Comparison of ENCODE assay signal across 9 cellular contexts in the genomic region with DNA sequence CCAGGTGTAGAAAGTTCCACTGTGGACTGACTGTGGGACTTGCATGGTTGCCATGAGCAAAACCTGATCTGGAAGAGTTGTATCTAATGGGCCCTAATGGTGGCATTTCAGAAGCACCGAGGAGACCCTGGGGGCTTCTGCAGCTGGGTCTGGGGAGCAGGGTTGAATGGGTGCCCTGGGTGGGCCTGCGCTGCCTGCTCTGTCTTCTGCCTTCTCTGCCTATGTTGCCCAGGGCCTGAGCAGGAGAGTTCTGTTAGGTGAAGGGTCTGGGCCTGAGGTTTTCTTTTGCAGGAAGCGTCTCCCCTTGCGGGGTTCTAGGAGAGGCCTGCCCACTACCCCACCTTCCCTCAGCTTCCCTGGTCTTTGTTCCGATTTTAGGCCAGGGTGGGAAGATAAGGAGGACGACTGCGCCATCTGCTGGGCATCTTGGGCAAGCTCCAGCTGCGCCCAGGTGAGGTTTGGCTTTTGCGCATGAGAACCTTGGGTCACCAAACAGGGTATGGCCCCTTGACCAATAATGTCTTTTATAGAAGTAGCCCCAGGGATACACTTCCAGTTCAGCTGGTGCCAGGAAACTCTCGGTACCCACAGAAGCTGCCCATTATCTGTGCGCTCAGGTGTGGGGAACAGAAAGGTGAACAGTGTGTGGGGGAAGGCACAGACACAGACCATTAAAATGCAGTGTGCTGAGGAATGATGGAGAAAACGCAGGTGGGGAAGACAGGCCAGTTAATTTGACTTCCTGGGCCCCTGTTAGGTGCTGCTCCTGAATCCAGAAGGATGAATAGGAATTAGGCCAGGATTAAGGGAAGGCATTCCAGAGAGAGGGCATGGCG. TPM values are rescaled to one million over a fixed set of nuclear protein-coding genes. Genes with fewer than 3 reads are reported as not detected.
A peak's percentile ranks its signal among the peaks of the same experiment; 100 is the strongest.
DNase-seq lines count a peak whose midpoint lies in the region; ATAC-seq, FAIRE-seq and TF ChIP-seq lines count a peak whose summit lies in the region.
"Had no signal": no experiment of that assay in that cellular context is flagged by ENCODE, and none has a peak within 500 bp of the region (broad histone marks: within the 10 kb centered on the region; RNA-seq: fewer than 3 reads in every experiment).

No MANE protein-coding gene starts in this region.

- intact Hi-C loops in left ventricle myocardium superior (cut with micrococcal nuclease): loop anchor here (10.0 kb wide), 1 partner anchor 651 kb away; a partner anchor contains a TSS
- intact Hi-C loops in spleen (cut with DNase I; ENCODE audit: low total_unique reads): loop anchor here (5.0 to 10.0 kb wide), 2 partner anchors 654 to 781 kb away; no protein-coding TSS in a partner anchor

- no peaks in the 10 kb centered on the region for H3K4me1 Mint-ChIP-seq in activated naive CD8-positive, alpha-beta T cell treated with anti-CD3 and anti-CD28 coated beads for 36 hours

- no peak for TF ChIP-seq EP300 in SK-N-SH (IDR thresholded peaks at IDR 0.05; ENCODE audit: borderline replicate concordance in 1 of 2, low read depth in 1 of 2, low read length in 1 of 2)

- TF ChIP-seq RAD21 in SK-N-SH (IDR thresholded peaks at IDR 0.05; ENCODE audit: low read length): peak; percentile 91

- H3K27me3 ChIP-seq in SK-N-SH (ENCODE audit: insufficient read depth) (no peaks in the 10 kb centered on the region), spleen (replicated peaks in 1 of 7) (peaks cover 0 to 4% (median 0%) of the 10 kb centered on the region in 7 donors)

- H3K27ac ChIP-seq in SK-N-SH (ENCODE audit: low read depth in 2 of 2, low read length in 1 of 2): no peak overlapping the region
- H3K27ac ChIP-seq in spleen: no peak overlapping the region

- H3K9me3 Mint-ChIP-seq in activated naive CD8-positive, alpha-beta T cell treated with anti-CD3 and anti-CD28 coated beads for 36 hours: no peaks in the 10 kb centered on the region

- no peak for FAIRE-seq in D721Med (lab: Jason Lieb, UNC)
- FAIRE-seq: TTC549 had no signal

- H3K9ac ChIP-seq in SK-N-SH: no peak overlapping the region

- 14% methylated on average over 11 of the region's 13 CpGs for WGBS in SK-N-SH (ENCODE audit: low lambda C conversion rate)
- 30 to 35% (median 33%) methylated on average over 13 of the region's 13 CpGs for WGBS in spleen, 5 donors

- DNase-seq in D721Med (ENCODE audit: insufficient read length, low spot score) (peak; percentile 46), Kasumi-1 (lab: John Stamatoyannopoulos, UW) (peak; percentile 41 to 43), SK-N-SH (peak; percentile 81), left ventricle myocardium superior (peak; percentile 68), spleen (peak; percentile 85)
- DNase-seq in activated naive CD8-positive, alpha-beta T cell treated with anti-CD3 and anti-CD28 coated beads for 36 hours: peak; percentile 35

- H3K9me2 ChIP-seq in SK-N-SH: no peaks in the 10 kb centered on the region

- H3K36me3 Mint-ChIP-seq in activated naive CD8-positive, alpha-beta T cell treated with anti-CD3 and anti-CD28 coated beads for 36 hours: peaks cover 2% of the 10 kb centered on the region

- POLR2A ChIA-PET in SK-N-SH (lab: Yijun Ruan, JAX): interaction anchor here (1.0 kb wide), 1 partner anchor 651 kb away, joined by 3 read pairs; no protein-coding TSS in a partner anchor

- H3K4me3 ChIP-seq in SK-N-SH (ENCODE audit: low read depth in 2 of 2, low read length in 1 of 2): no peak overlapping the region; a peak in 1 of 4 replicates
- no peak overlapping the region for H3K4me3 ChIP-seq in spleen

- H3K27me3 Mint-ChIP-seq in activated naive CD8-positive, alpha-beta T cell treated with anti-CD3 and anti-CD28 coated beads for 36 hours: no peaks in the 10 kb centered on the region

- H4K20me1 ChIP-seq in SK-N-SH (ENCODE audit: insufficient read depth): no peaks in the 10 kb centered on the region

- no peak overlapping the region for H3K4me3 Mint-ChIP-seq in activated naive CD8-positive, alpha-beta T cell treated with anti-CD3 and anti-CD28 coated beads for 36 hours

- no peaks in the 10 kb centered on the region for H3F3A ChIP-seq in SK-N-SH (replicated peaks; ENCODE audit: insufficient read depth)

- no peak overlapping the region for H2AFZ ChIP-seq in SK-N-SH (ENCODE audit: low read depth)

- TF ChIP-seq POLR2A in spleen (IDR thresholded peaks at IDR 0.05): no peak

- peaks cover 0 to 6% of the 10 kb centered on the region in 2 experiments; a peak in 1 of 4 replicates for H3K4me1 ChIP-seq in SK-N-SH (ENCODE audit: control insufficient read depth in 1 of 2, insufficient read depth in 2 of 2, low read depth in 1 of 2, low read length in 1 of 2)
- H3K4me1 ChIP-seq in spleen: peaks cover 0 to 6% (median 2%) of the 10 kb centered on the region in 6 donors

- H3K9me3 ChIP-seq in SK-N-SH (no peaks in the 10 kb centered on the region), spleen (no peaks in the 10 kb centered on the region)

- H3K36me3 ChIP-seq in SK-N-SH (replicated peaks in 1 of 2; ENCODE audit: control insufficient read depth in 1 of 2, insufficient read depth in 2 of 2, low read length in 1 of 2): peaks cover 4% of the 10 kb centered on the region in 2 experiments
- peaks cover 0 to 17% (median 3%) of the 10 kb centered on the region in 6 donors for H3K36me3 ChIP-seq in spleen

- H3K79me2 ChIP-seq in SK-N-SH (ENCODE audit: insufficient read depth): no peaks in the 10 kb centered on the region

- CTCF ChIA-PET in SK-N-SH (lab: Yijun Ruan, JAX): interaction anchor here (0.5 to 8.1 kb wide), 72 partner anchors 9 to 802 kb away, joined by 3 to 88 read pairs (median 4); a partner anchor contains a TSS

- TF ChIP-seq CTCF in D721Med (IDR thresholded peaks at IDR 0.05; ENCODE audit: insufficient read depth, missing control alignments): peak; percentile 92
- TF ChIP-seq CTCF in SK-N-SH (IDR thresholded peaks at IDR 0.05): peak; percentile 93
- TF ChIP-seq CTCF in spleen (IDR thresholded peaks at IDR 0.05 in 8 of 11, conservative IDR thresholded peaks at IDR 0.05 in 3 of 11): peak; percentile 61 to 89 (median 81)

- H3K27ac Mint-ChIP-seq in activated naive CD8-positive, alpha-beta T cell treated with anti-CD3 and anti-CD28 coated beads for 36 hours: no peak overlapping the region

- no peak overlapping the region for H3K4me2 ChIP-seq in SK-N-SH

- peak; percentile 68 for ATAC-seq in GM21447 (IDR thresholded peaks at IDR 0.05; ENCODE audit: unreplicated experiment)
- peak; percentile 71 for ATAC-seq in left ventricle myocardium superior
- ATAC-seq in GM18870 (IDR thresholded peaks at IDR 0.05; ENCODE audit: unreplicated experiment): no peak

TF ChIP-seq in SK-N-SH, 30 proteins besides CTCF, POLR2A, EP300 and RAD21:
- TF ChIP-seq EZH2phosphoT487 (IDR thresholded peaks at IDR 0.05; ENCODE audit: borderline replicate concordance, low read depth) (no peak), JUND (IDR thresholded peaks at IDR 0.05) (no peak), TEAD4 (IDR thresholded peaks at IDR 0.05; ENCODE audit: borderline replicate concordance, insufficient read depth) (no peak), GABPA (IDR thresholded peaks at IDR 0.05; ENCODE audit: low read depth) (no peak), SMC3 (IDR thresholded peaks at IDR 0.05; ENCODE audit: low read depth, low read length) (peak; percentile 89)
- TF ChIP-seq, protein P1, sequence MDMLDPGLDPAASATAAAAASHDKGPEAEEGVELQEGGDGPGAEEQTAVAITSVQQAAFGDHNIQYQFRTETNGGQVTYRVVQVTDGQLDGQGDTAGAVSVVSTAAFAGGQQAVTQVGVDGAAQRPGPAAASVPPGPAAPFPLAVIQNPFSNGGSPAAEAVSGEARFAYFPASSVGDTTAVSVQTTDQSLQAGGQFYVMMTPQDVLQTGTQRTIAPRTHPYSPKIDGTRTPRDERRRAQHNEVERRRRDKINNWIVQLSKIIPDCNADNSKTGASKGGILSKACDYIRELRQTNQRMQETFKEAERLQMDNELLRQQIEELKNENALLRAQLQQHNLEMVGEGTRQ (IDR thresholded peaks at IDR 0.05; ENCODE audit: borderline replicate concordance, low read depth, low read length): no peak
- TF ChIP-seq, protein P2, sequence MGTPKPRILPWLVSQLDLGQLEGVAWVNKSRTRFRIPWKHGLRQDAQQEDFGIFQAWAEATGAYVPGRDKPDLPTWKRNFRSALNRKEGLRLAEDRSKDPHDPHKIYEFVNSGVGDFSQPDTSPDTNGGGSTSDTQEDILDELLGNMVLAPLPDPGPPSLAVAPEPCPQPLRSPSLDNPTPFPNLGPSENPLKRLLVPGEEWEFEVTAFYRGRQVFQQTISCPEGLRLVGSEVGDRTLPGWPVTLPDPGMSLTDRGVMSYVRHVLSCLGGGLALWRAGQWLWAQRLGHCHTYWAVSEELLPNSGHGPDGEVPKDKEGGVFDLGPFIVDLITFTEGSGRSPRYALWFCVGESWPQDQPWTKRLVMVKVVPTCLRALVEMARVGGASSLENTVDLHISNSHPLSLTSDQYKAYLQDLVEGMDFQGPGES (IDR thresholded peaks at IDR 0.05; ENCODE audit: low read depth, low read length): no peak

RNA-seq across cellular contexts. Expression of a gene that starts 23.2 kb away (rescaled TPM):
- polyA plus RNA-seq in SK-N-SH (2012; rRNA removed) (44.2 and 48.2 TPM in 2 replicates), spleen (10 to 100 TPM; 27.3 to 40.2 (median 38.4) TPM)
- polyA plus RNA-seq in SK-N-SH (2012; cell fraction: cytosol; rRNA removed): 33.6 and 40.0 TPM in 2 replicates
- 50.2 and 59.4 TPM in 2 replicates for polyA plus RNA-seq in SK-N-SH (2012; cell fraction: nucleus; rRNA removed)
- total RNA-seq in activated naive CD8-positive, alpha-beta T cell treated with anti-CD3 and anti-CD28 coated beads for 36 hours: 10 to 100 TPM; 51.1 to 56.9 TPM
- total RNA-seq in left ventricle myocardium superior (59.7 TPM), spleen (10 to 100 TPM; 46.1 to 63.5 (median 55.8) TPM)

RNA-seq across cellular contexts. Expression of a gene that starts 30.1 kb away (rescaled TPM):
- 0.29 and 0.46 TPM in 2 replicates for polyA plus RNA-seq in SK-N-SH (2012; rRNA removed)
- 0.24 and 0.26 TPM in 2 replicates for polyA plus RNA-seq in SK-N-SH (2012; cell fraction: cytosol; rRNA removed)
- 1.0 and 2.1 TPM in 2 replicates for polyA plus RNA-seq in SK-N-SH (2012; cell fraction: nucleus; rRNA removed)
- total RNA-seq in activated naive CD8-positive, alpha-beta T cell treated with anti-CD3 and anti-CD28 coated beads for 36 hours: 1 to 10 TPM; 6.0 to 6.9 TPM
- total RNA-seq in left ventricle myocardium superior: 1.6 TPM
- total RNA-seq in spleen: 100 to 1,000 TPM; 126 to 330 (median 183) TPM
- 10 to 100 TPM; 10.7 to 44.9 (median 19.1) TPM for polyA plus RNA-seq in spleen

Comparison
In these comparisons a context has a peak if more than half of its experiments do, and no peak if none do; other contexts are left out.
1. DNase-seq: peak in every context shown above with its lines; median percentile 85 in spleen; 81 in SK-N-SH; 68 in left ventricle myocardium superior; 46 in D721Med; 42 in Kasumi-1; 35 in activated naive CD8-positive, alpha-beta T cell treated with anti-CD3 and anti-CD28 coated beads for 36 hours.
2. RNA of a gene that starts 30.1 kb away (total RNA-seq): 126 to 330 TPM in spleen; 6.0 to 6.9 TPM in activated naive CD8-positive, alpha-beta T cell treated with anti-CD3 and anti-CD28 coated beads for 36 hours and 1.6 TPM in left ventricle myocardium superior (single experiment); every median in the first group is over 10 times any median in the second.
3. Peak in every context shown above with its lines, with median percentiles within 50 percentile points of each other: CTCF ChIP-seq.